In the genomic region with DNA sequence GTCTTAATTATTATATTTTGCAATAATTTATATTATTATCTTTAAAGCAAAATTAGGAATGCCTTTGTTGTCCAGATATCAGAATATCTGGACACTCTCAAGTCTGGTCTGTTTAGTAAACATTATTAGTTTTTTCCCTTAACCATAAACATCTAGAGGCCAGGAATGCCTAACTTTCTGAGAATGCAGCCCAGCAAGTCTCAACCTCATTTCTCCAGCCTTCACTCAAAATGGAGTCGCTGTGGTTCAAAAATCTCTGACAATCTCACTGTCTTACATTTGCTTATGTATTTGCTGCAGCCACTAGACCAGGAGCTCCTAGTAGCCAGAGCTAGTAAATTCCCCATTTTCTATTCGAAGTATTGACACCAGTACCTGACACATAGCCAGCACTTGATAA, we compare ENCODE assay signal across 39 cellular contexts. TPM values are rescaled to one million over a fixed set of nuclear protein-coding genes. Genes with fewer than 3 reads are reported as not detected.
"Had no signal": no experiment of that assay in that cellular context is flagged by ENCODE, and none has a peak within 500 bp of the region (broad histone marks: within the 10 kb centered on the region; RNA-seq: fewer than 3 reads in every experiment).

No MANE protein-coding gene starts in this region.

- H3K4me3 Mint-ChIP-seq: activated naive CD4-positive, alpha-beta T cell treated with anti-CD3 and anti-CD28 coated beads for 36 hours; activated naive CD4-positive, alpha-beta T cell treated with anti-CD3 and anti-CD28 coated beads, Interleukin-2, amount 10 ng/mL, durations not matched to agents 7 days and 5 days; activated naive CD4-positive, alpha-beta T cell treated with anti-CD3 and anti-CD28 coated beads, Interleukin-2, amount 50 U/mL, for 24 hours; activated naive CD8-positive, alpha-beta T cell; activated naive CD8-positive, alpha-beta T cell treated with anti-CD3 and anti-CD28 coated beads for 36 hours; activated naive CD8-positive, alpha-beta T cell treated with anti-CD3 and anti-CD28 coated beads, Interleukin-2, amount 10 ng/mL, durations not matched to agents 7 days and 5 days; activated naive CD8-positive, alpha-beta T cell treated with anti-CD3 and anti-CD28 coated beads, Interleukin-2, amount 50 U/mL, for 24 hours; activated T-cell treated with anti-CD3 and anti-CD28 coated beads, Interleukin-2, amount 50 U/mL, for 24 hours; activated T-cell treated with anti-CD3 and anti-CD28 coated beads, Interleukin-2, amount 50 U/mL, for 4 hours; activated T-cell treated with anti-CD3 and anti-CD28 coated beads, Interleukin-2, amount 50 U/mL, for 72 hours; activated T-helper 1 cell treated with anti-CD3 and anti-CD28 coated beads, Interleukin-12 subunit alpha, Interleukin-12 subunit beta, Interleukin-2, Interleukin-4 antibody, amounts not matched to agents 30 ng/mL and 10 ng/mL and 1 ng/mL, durations not matched to agents 14 hours and 24 hours and 36 hours; activated T-helper 17 cell treated with anti-CD3 and anti-CD28 coated beads, Interleukin-2, amount 50 U/mL, for 72 hours; brain; central memory CD8-positive, alpha-beta T cell had no signal

- H3K36me3 Mint-ChIP-seq: activated naive CD4-positive, alpha-beta T cell treated with anti-CD3 and anti-CD28 coated beads, Interleukin-2, amount 10 ng/mL, durations not matched to agents 7 days and 5 days; activated naive CD4-positive, alpha-beta T cell treated with anti-CD3 and anti-CD28 coated beads, Interleukin-2, amount 50 U/mL, for 24 hours; activated naive CD8-positive, alpha-beta T cell; activated naive CD8-positive, alpha-beta T cell treated with anti-CD3 and anti-CD28 coated beads for 36 hours; activated naive CD8-positive, alpha-beta T cell treated with anti-CD3 and anti-CD28 coated beads, Interleukin-2, amount 10 ng/mL, durations not matched to agents 7 days and 5 days; brain had no signal

- H3K27me3 ChIP-seq: adrenal gland, ascending aorta, body of pancreas, brain microvascular endothelial cell, breast epithelium, cardiac muscle cell had no signal

- H3K27ac ChIP-seq: adrenal gland, ascending aorta, body of pancreas, brain microvascular endothelial cell, breast epithelium, cardiac muscle cell had no signal

- H3K4me1 Mint-ChIP-seq: activated naive CD4-positive, alpha-beta T cell treated with anti-CD3 and anti-CD28 coated beads, Interleukin-2, amount 10 ng/mL, durations not matched to agents 7 days and 5 days; activated naive CD4-positive, alpha-beta T cell treated with anti-CD3 and anti-CD28 coated beads, Interleukin-2, amount 50 U/mL, for 24 hours; activated naive CD8-positive, alpha-beta T cell treated with anti-CD3 and anti-CD28 coated beads for 36 hours; activated naive CD8-positive, alpha-beta T cell treated with anti-CD3 and anti-CD28 coated beads, Interleukin-2, amount 10 ng/mL, durations not matched to agents 7 days and 5 days; activated naive CD8-positive, alpha-beta T cell treated with anti-CD3 and anti-CD28 coated beads, Interleukin-2, amount 50 U/mL, for 24 hours; activated T-helper 17 cell treated with anti-CD3 and anti-CD28 coated beads, Interleukin-2, amount 50 U/mL, for 72 hours; brain; central memory CD8-positive, alpha-beta T cell had no signal

- H3K9me3 Mint-ChIP-seq: central memory CD8-positive, alpha-beta T cell had no signal

- ATAC-seq: activated naive CD4-positive, alpha-beta T cell treated with anti-CD3 and anti-CD28 coated beads, Interleukin-2, amount 50 U/mL, for 72 hours; activated naive CD8-positive, alpha-beta T cell treated with anti-CD3 and anti-CD28 coated beads, Interleukin-2, amount 50 U/mL, for 24 hours; activated T-cell treated with anti-CD3 and anti-CD28 coated beads, Interleukin-2, amount 50 U/mL, for 4 hours; activated T-cell treated with anti-CD3 and anti-CD28 coated beads, Interleukin-2, amount 50 U/mL, for 72 hours; activated T-helper 17 cell treated with anti-CD3 and anti-CD28 coated beads, Interleukin-2, amount 50 U/mL, for 72 hours; body of pancreas had no signal

- H3K4me1 ChIP-seq: adrenal gland, ascending aorta, body of pancreas, breast epithelium had no signal

- H3K36me3 ChIP-seq: adrenal gland, ascending aorta, brain microvascular endothelial cell, breast epithelium, cardiac muscle cell had no signal

- DNase-seq: activated effector memory CD4-positive, alpha-beta T cell treated with anti-CD3 and anti-CD28 coated beads, Interleukin-2, amount 50 U/mL, for 16 hours; activated effector memory CD4-positive, alpha-beta T cell treated with Interleukin-2 at 50 U/mL for 16 hours; activated gamma-delta T cell; activated gamma-delta T cell treated with Interleukin-2 at 50 U/mL for 16 hours; activated naive CD4-positive, alpha-beta T cell; activated naive CD4-positive, alpha-beta T cell treated with anti-CD3 and anti-CD28 coated beads for 36 hours; activated naive CD4-positive, alpha-beta T cell treated with anti-CD3 and anti-CD28 coated beads, Interleukin-2, amount 10 ng/mL, durations not matched to agents 7 days and 5 days; activated naive CD4-positive, alpha-beta T cell treated with anti-CD3 and anti-CD28 coated beads, Interleukin-2, amount 50 U/mL, for 16 hours; activated naive CD4-positive, alpha-beta T cell treated with Interleukin-2 at 50 U/mL for 16 hours; activated naive CD8-positive, alpha-beta T cell treated with anti-CD3 and anti-CD28 coated beads for 36 hours; activated naive CD8-positive, alpha-beta T cell treated with anti-CD3 and anti-CD28 coated beads, Interleukin-2, amount 10 ng/mL, durations not matched to agents 7 days and 5 days; activated naive CD8-positive, alpha-beta T cell treated with anti-CD3 and anti-CD28 coated beads, Interleukin-2, amount 50 U/mL, for 24 hours; activated T-cell treated with anti-CD3 and anti-CD28 coated beads for 4 hours; activated T-cell treated with anti-CD3 and anti-CD28 coated beads, Interleukin-2, amount 50 U/mL, for 1 hour; activated T-cell treated with anti-CD3 and anti-CD28 coated beads, Interleukin-2, amount 50 U/mL, for 24 hours; activated T-cell treated with anti-CD3 and anti-CD28 coated beads, Interleukin-2, amount 50 U/mL, for 4 hours; activated T-cell treated with anti-CD3 and anti-CD28 coated beads, Interleukin-2, amount 50 U/mL, for 48 hours; activated T-cell treated with anti-CD3 and anti-CD28 coated beads, Interleukin-2, amount 50 U/mL, for 72 hours; adrenal gland; amniotic stem cell; amygdala; anterior cingulate cortex; aorta; body of pancreas; brain microvascular endothelial cell; caudate nucleus; central memory CD4-positive, alpha-beta T cell; cerebellar nuclear complex had no signal

- H3K4me3 ChIP-seq: adrenal gland, ascending aorta, body of pancreas, breast epithelium, cardiac muscle cell had no signal

- H3K9me3 ChIP-seq: adrenal gland, body of pancreas had no signal

- H3K27ac Mint-ChIP-seq: activated naive CD4-positive, alpha-beta T cell treated with anti-CD3 and anti-CD28 coated beads for 36 hours; activated naive CD4-positive, alpha-beta T cell treated with anti-CD3 and anti-CD28 coated beads, Interleukin-2, amount 10 ng/mL, durations not matched to agents 7 days and 5 days; activated naive CD4-positive, alpha-beta T cell treated with anti-CD3 and anti-CD28 coated beads, Interleukin-2, amount 50 U/mL, for 24 hours; activated naive CD4-positive, alpha-beta T cell treated with anti-CD3 and anti-CD28 coated beads, Interleukin-2, amount 50 U/mL, for 72 hours; activated naive CD8-positive, alpha-beta T cell; activated naive CD8-positive, alpha-beta T cell treated with anti-CD3 and anti-CD28 coated beads for 36 hours; activated naive CD8-positive, alpha-beta T cell treated with anti-CD3 and anti-CD28 coated beads, Interleukin-2, amount 10 ng/mL, durations not matched to agents 7 days and 5 days; activated naive CD8-positive, alpha-beta T cell treated with anti-CD3 and anti-CD28 coated beads, Interleukin-2, amount 50 U/mL, for 24 hours; activated T-cell treated with anti-CD3 and anti-CD28 coated beads, Interleukin-2, amount 50 U/mL, for 24 hours; activated T-cell treated with anti-CD3 and anti-CD28 coated beads, Interleukin-2, amount 50 U/mL, for 72 hours; activated T-helper 1 cell treated with anti-CD3 and anti-CD28 coated beads, Interleukin-12 subunit alpha, Interleukin-12 subunit beta, Interleukin-2, Interleukin-4 antibody, amounts not matched to agents 30 ng/mL and 10 ng/mL and 1 ng/mL, durations not matched to agents 14 hours and 24 hours and 36 hours; activated T-helper 17 cell treated with anti-CD3 and anti-CD28 coated beads, Interleukin-2, amount 50 U/mL, for 72 hours; activated T-helper 2 cell treated with anti-CD3 and anti-CD28 coated beads, Interferon-gamma antibody, Interleukin-2, Interleukin-4, amounts not matched to agents 10 μg/mL and 5 μg/mL and 100 μg/mL, durations not matched to agents 14 hours and 24 hours and 36 hours; brain had no signal

- H3K27me3 Mint-ChIP-seq: activated naive CD4-positive, alpha-beta T cell treated with anti-CD3 and anti-CD28 coated beads, Interleukin-2, amount 10 ng/mL, durations not matched to agents 7 days and 5 days; activated naive CD4-positive, alpha-beta T cell treated with anti-CD3 and anti-CD28 coated beads, Interleukin-2, amount 50 U/mL, for 24 hours; activated naive CD8-positive, alpha-beta T cell treated with anti-CD3 and anti-CD28 coated beads, Interleukin-2, amount 10 ng/mL, durations not matched to agents 7 days and 5 days; activated T-cell treated with anti-CD3 and anti-CD28 coated beads, Interleukin-2, amount 50 U/mL, for 24 hours; activated T-helper 17 cell treated with anti-CD3 and anti-CD28 coated beads, Interleukin-2, amount 50 U/mL, for 72 hours; brain; central memory CD8-positive, alpha-beta T cell had no signal

RNA-seq across cellular contexts. Expression of gene INHBA, which starts 49.7 kb away (rescaled TPM):
- total RNA-seq: activated naive CD4-positive, alpha-beta T cell treated with anti-CD3 and anti-CD28 coated beads for 36 hours; activated naive CD8-positive, alpha-beta T cell treated with anti-CD3 and anti-CD28 coated beads for 36 hours; activated naive CD8-positive, alpha-beta T cell treated with anti-CD3 and anti-CD28 coated beads, Interleukin-2, amount 10 ng/mL, durations not matched to agents 7 days and 5 days; activated T-helper 17 cell treated with anti-CD3 and anti-CD28 coated beads, Interleukin-2, amount 50 U/mL, for 72 hours had no signal
